8 cellular contexts compared by ENCODE assay signal in genomic region chr9:4402501-4402900, GRCh38.
"Had no signal": no experiment of that assay in that cellular context is flagged by ENCODE, and none has a peak within 500 bp of the region (broad histone marks: within the 10 kb centered on the region; RNA-seq: fewer than 3 reads in every experiment).

No MANE protein-coding gene starts in this region.

- ATAC-seq: GM12878 had no signal

- DNase-seq: GDM1, GF-D8 had no signal

- FAIRE-seq: G401.6, GM12878, GM12891, GM12892, GM18507, GM19239 had no signal

- H3K4me3 ChIP-seq: GM12878 had no signal
